ENCODE assay signal across 1 cellular context in the genomic region with DNA sequence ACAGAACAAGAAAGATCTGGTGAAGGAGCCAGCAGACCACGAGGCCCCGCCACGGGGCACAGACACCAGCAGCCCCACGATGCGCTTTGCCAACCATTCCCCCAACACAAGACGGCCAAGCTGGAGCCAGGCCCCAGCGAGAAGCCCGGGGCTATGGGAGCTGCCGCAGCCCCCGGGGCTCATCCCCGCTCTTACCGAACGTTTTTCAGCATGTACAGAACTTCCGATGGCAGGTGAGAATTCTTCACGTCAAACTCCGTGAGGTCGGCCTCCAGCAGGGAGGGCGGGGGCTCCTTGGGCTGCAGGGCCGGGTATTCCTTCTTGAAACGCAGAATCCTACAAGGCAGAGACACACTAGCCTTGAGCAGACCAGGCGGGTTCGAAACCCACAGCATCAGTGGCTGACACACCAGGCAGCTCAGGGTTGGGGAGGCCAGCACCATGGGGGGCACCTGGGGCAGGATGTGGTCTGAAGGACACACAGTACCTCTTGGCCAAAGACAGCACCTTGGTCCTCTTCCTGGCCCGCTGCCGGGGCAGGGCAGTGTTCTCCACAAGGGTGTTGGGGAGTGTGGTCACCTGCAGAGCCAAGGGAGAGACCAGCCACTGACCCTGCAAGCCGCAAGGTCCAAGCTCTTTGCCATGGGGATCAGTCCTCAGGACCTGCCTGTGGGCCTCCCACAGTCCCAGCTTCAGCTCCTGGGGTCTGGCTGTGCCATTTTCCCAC.
TF ChIP-seq lines count a peak whose summit lies in the region.

No MANE protein-coding gene starts in this region.

TF ChIP-seq in IMR-90, 13 proteins besides CTCF, POLR2A, EP300 and RAD21:
- no peak for TF ChIP-seq MAZ (IDR thresholded peaks at IDR 0.05; ENCODE audit: borderline replicate concordance, low read depth, low read length)
- no peak for TF ChIP-seq RCOR1 (IDR thresholded peaks at IDR 0.05; ENCODE audit: insufficient replicate concordance, low read length)
- no peak for TF ChIP-seq NFE2L2 (IDR thresholded peaks at IDR 0.05; ENCODE audit: low read depth, low read length)
- no peak for TF ChIP-seq FOS (IDR thresholded peaks at IDR 0.05; ENCODE audit: low read depth, low read length)
- TF ChIP-seq, protein P1, sequence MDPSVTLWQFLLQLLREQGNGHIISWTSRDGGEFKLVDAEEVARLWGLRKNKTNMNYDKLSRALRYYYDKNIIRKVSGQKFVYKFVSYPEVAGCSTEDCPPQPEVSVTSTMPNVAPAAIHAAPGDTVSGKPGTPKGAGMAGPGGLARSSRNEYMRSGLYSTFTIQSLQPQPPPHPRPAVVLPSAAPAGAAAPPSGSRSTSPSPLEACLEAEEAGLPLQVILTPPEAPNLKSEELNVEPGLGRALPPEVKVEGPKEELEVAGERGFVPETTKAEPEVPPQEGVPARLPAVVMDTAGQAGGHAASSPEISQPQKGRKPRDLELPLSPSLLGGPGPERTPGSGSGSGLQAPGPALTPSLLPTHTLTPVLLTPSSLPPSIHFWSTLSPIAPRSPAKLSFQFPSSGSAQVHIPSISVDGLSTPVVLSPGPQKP (IDR thresholded peaks at IDR 0.05; ENCODE audit: borderline replicate concordance, low read depth, low read length): no peak
- no peak for TF ChIP-seq BHLHE40 (IDR thresholded peaks at IDR 0.05; ENCODE audit: low read depth, low read length)
- TF ChIP-seq MAFK (IDR thresholded peaks at IDR 0.05; ENCODE audit: low read depth, low read length): no peak
- TF ChIP-seq CHD1 (IDR thresholded peaks at IDR 0.05; ENCODE audit: low read depth, low read length): no peak
- TF ChIP-seq RFX5 (IDR thresholded peaks at IDR 0.05; ENCODE audit: low read depth, low read length): no peak
- TF ChIP-seq SMC3 (IDR thresholded peaks at IDR 0.05; ENCODE audit: low read depth, low read length): no peak
- no peak for TF ChIP-seq MXI1 (IDR thresholded peaks at IDR 0.05; ENCODE audit: borderline replicate concordance, low read depth, low read length)
- TF ChIP-seq, protein P2, sequence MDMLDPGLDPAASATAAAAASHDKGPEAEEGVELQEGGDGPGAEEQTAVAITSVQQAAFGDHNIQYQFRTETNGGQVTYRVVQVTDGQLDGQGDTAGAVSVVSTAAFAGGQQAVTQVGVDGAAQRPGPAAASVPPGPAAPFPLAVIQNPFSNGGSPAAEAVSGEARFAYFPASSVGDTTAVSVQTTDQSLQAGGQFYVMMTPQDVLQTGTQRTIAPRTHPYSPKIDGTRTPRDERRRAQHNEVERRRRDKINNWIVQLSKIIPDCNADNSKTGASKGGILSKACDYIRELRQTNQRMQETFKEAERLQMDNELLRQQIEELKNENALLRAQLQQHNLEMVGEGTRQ (IDR thresholded peaks at IDR 0.05; ENCODE audit: low read depth, low read length): no peak
- TF ChIP-seq CEBPB (IDR thresholded peaks at IDR 0.05; ENCODE audit: low read depth, low read length): no peak
